ENCODE assay signal across 17 cellular contexts in genomic region chr2:39061280-39061679, GRCh38.
"Had no signal": no experiment of that assay in that cellular context is flagged by ENCODE, and none has a peak within 500 bp of the region (broad histone marks: within the 10 kb centered on the region; RNA-seq: fewer than 3 reads in every experiment).

No MANE protein-coding gene starts in this region.

- H3K27ac Mint-ChIP-seq: activated naive CD4-positive, alpha-beta T cell treated with anti-CD3 and anti-CD28 coated beads for 36 hours; neural progenitor cell had no signal

- ATAC-seq: left lobe of liver, right cardiac atrium, upper lobe of right lung had no signal

- H3K4me3 ChIP-seq: lung, neural progenitor cell, psoas muscle, skin epidermis, thoracic aorta, upper lobe of right lung had no signal

- H3K4me2 ChIP-seq: neural progenitor cell had no signal

- H3K27me3 ChIP-seq: neural progenitor cell, upper lobe of right lung had no signal

- H3K9me3 ChIP-seq: psoas muscle, thoracic aorta, upper lobe of right lung had no signal

- FAIRE-seq: frontal cortex, kidney had no signal

- H3K4me3 Mint-ChIP-seq: activated naive CD4-positive, alpha-beta T cell treated with anti-CD3 and anti-CD28 coated beads for 36 hours; neural progenitor cell had no signal

- H3K4me1 ChIP-seq: neural progenitor cell, upper lobe of right lung had no signal

- H3K36me3 ChIP-seq: neural progenitor cell had no signal

- H3K9ac ChIP-seq: neural progenitor cell had no signal

- H3K27ac ChIP-seq: neural progenitor cell, psoas muscle, skin epidermis, thoracic aorta, upper lobe of right lung had no signal

- DNase-seq: activated CD4-positive, alpha-beta T cell treated with anti-CD3 and anti-CD28 coated beads, Interleukin-2, amount 50 U/mL, for 1 hour; activated naive CD4-positive, alpha-beta T cell treated with anti-CD3 and anti-CD28 coated beads for 36 hours; activated T-cell treated with anti-CD3 and anti-CD28 coated beads for 4 hours; aorta; cortex of kidney; head of caudate nucleus; kidney; psoas muscle; right cardiac atrium; T1000; upper lobe of right lung had no signal

- H2AFZ ChIP-seq: neural progenitor cell had no signal

- H3K4me1 Mint-ChIP-seq: neural progenitor cell had no signal

- H3K9me3 Mint-ChIP-seq: activated naive CD4-positive, alpha-beta T cell treated with anti-CD3 and anti-CD28 coated beads for 36 hours; neural progenitor cell had no signal
